ENCODE assay signal across 14 cellular contexts in the genomic region with DNA sequence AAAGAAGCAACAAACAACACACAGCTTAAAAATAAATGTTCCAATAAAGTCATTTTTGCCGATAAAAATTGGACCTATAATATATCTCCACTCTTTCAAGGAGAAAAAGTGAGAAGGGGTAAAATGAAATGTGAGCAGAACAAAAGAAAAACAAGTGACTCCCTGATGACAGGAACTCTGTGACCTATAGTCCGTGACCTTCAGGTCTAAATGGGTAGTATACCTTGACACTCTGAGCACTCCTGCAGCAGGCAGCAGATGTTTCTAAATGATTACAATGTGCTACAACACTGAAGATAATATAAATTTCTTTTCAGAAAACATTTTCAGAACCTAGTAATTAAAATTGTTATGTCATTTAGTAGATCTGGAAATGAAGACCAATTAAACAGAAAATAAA.
DNase-seq lines count a peak whose midpoint lies in the region; FAIRE-seq and TF ChIP-seq lines count a peak whose summit lies in the region.
"Had no signal": no experiment of that assay in that cellular context is flagged by ENCODE, and none has a peak within 500 bp of the region (broad histone marks: within the 10 kb centered on the region; RNA-seq: fewer than 3 reads in every experiment).

No MANE protein-coding gene starts in this region.

- peak; percentile 37 for FAIRE-seq in endometrium (lab: Jason Lieb, UNC)

- H3K9me3 Mint-ChIP-seq in osteocyte (ENCODE audit: unreplicated experiment) = no peaks in the 10 kb centered on the region
- H3K9me3 Mint-ChIP-seq: HFFc6 had no signal

- DNase-seq in NCI-H2227 (lab: John Stamatoyannopoulos, UW; ENCODE audit: unreplicated experiment) (peak; percentile 8), NCI-H2227 treated with DMSO at 0.1 percent for 48 hours (lab: John Stamatoyannopoulos, UW) (no peak), NCI-H146 (lab: John Stamatoyannopoulos, UW) (peak; percentile 42), osteocyte (ENCODE audit: extremely low spot score, unreplicated experiment) (no peak), NCI-H2196 (lab: John Stamatoyannopoulos, UW; ENCODE audit: unreplicated experiment) (no peak)
- no peak for DNase-seq in NK-92 treated with Interleukin-12 subunit alpha and Interleukin-12 subunit beta, amount 100 ng/mL, for 24 hours (lab: John Stamatoyannopoulos, UW)
- DNase-seq: C1 segment of cervical spinal cord; Calu3; CD4-positive, alpha-beta T cell; DMS 273 treated with DMSO at 0.1 percent for 48 hours; HCEC 1CT; HFFc6 had no signal

- peaks cover 28% of the 10 kb centered on the region for H3K4me1 Mint-ChIP-seq in osteocyte (ENCODE audit: unreplicated experiment)
- H3K4me1 Mint-ChIP-seq: B cell had no signal

- TF ChIP-seq CTCF in osteocyte (IDR thresholded peaks at IDR 0.05) = no peak

- H3K27me3 Mint-ChIP-seq in osteocyte (ENCODE audit: unreplicated experiment) = no peaks in the 10 kb centered on the region
- H3K27me3 Mint-ChIP-seq: B cell; CD4-positive, alpha-beta T cell had no signal

- no peak overlapping the region for H3K4me3 Mint-ChIP-seq in osteocyte (ENCODE audit: unreplicated experiment)
- H3K4me3 Mint-ChIP-seq: B cell; CD4-positive, alpha-beta T cell; HFFc6 had no signal

- peak overlapping the region; percentile 14 for H3K27ac Mint-ChIP-seq in osteocyte (ENCODE audit: unreplicated experiment)
- H3K27ac Mint-ChIP-seq: B cell; CD4-positive, alpha-beta T cell; HFFc6 had no signal

- peaks cover 2% of the 10 kb centered on the region for H3K36me3 Mint-ChIP-seq in osteocyte (ENCODE audit: unreplicated experiment)

Comparison
In these comparisons a context has a peak if more than half of its experiments do, and no peak if none do; other contexts are left out.
1. DNase-seq: peak in NCI-H2227 (single experiment) and NCI-H146 (single experiment); none in NCI-H2227 treated with DMSO at 0.1 percent for 48 hours (single experiment), osteocyte (single experiment), NK-92 treated with Interleukin-12 subunit alpha and Interleukin-12 subunit beta, amount 100 ng/mL, for 24 hours (single experiment) and NCI-H2196 (single experiment).